In the genomic region with DNA sequence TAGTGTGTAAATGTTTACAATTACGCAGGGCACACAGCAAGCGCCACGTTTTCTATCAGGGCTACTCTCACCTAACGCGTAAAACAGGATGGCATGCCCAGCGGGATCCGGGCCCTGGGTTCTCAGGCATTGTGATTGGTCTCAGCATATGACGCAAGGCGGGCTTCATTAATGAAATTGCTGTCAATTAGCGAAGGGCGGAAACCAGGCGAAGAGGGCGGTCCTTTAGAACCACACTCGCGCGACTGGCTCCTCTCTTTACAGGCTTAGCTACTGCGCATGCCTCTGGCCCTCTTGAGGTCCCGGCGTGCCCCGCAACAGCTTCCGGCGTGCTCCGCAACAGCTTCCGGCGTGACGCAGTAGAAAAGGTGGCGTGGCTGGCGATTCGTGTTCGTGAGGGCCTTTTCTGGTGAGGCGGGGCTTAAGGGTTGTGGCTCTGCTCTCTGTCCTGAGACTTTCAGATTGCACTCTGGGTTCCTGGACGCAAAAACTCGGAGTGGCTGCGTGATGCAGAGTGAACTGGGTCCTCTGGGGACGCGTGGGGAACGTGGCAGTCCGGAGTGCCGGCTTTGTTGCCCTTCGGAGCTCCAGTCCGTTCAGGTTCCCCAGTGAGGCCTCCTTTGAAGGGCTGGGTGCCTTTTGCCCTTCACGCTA, we compare ENCODE assay signal across 8 cellular contexts. TPM values are rescaled to one million over a fixed set of nuclear protein-coding genes. Genes with fewer than 3 reads are reported as not detected.
DNase-seq lines count a peak whose midpoint lies in the region; ATAC-seq and TF ChIP-seq lines count a peak whose summit lies in the region.

No MANE protein-coding gene starts in this region.

- H3K27me3 ChIP-seq in psoas muscle (ENCODE audit: insufficient read depth in 3 of 3, low read length in 2 of 3) = no peaks in the 10 kb centered on the region
- no peaks in the 10 kb centered on the region for H3K27me3 ChIP-seq in upper lobe of left lung
- no peaks in the 10 kb centered on the region for H3K27me3 ChIP-seq in Karpas-422 (ENCODE audit: low read length)

- no peak for TF ChIP-seq EP300 in upper lobe of left lung (IDR thresholded peaks at IDR 0.05)

- DNase-seq in GF-D8 (lab: John Stamatoyannopoulos, UW) (peak; percentile 88), SHP77 (lab: John Stamatoyannopoulos, UW) (peak; percentile 98 to 99), germinal center (ENCODE audit: low spot score) (peak; percentile 78), psoas muscle (peak; percentile 89 to 91), upper lobe of left lung (peak; percentile 75 to 91), Karpas-422 (no peak)
- peak; percentile 87 for DNase-seq in activated naive CD4-positive, alpha-beta T cell treated with Interleukin-2 at 50 U/mL for 16 hours

- H4K20me1 ChIP-seq in Karpas-422 (ENCODE audit: insufficient read depth, low read depth, low read length) = no peaks in the 10 kb centered on the region

- TF ChIP-seq POLR2A in upper lobe of left lung (IDR thresholded peaks at IDR 0.05) = peak in 1 of 4 donors; percentile 37

- H3K4me3 ChIP-seq in psoas muscle (peak overlapping the region; percentile 66), upper lobe of left lung (peak overlapping the region in 3 of 4 donors; percentile 40 to 57 (median 42)), Karpas-422 (ENCODE audit: low read length) (no peak overlapping the region)

- ATAC-seq in HG03432 (IDR thresholded peaks at IDR 0.05; ENCODE audit: unreplicated experiment) (peak; percentile 69), psoas muscle (peak; percentile 99 to 100 (median 100)), upper lobe of left lung (ENCODE audit: low FRiP score in 2 of 2) (peak; percentile 83 to 91)

- no peak overlapping the region for H2AFZ ChIP-seq in Karpas-422 (ENCODE audit: low read length)

- TF ChIP-seq CTCF in psoas muscle (IDR thresholded peaks at IDR 0.05) (no peak), upper lobe of left lung (IDR thresholded peaks at IDR 0.05) (no peak)

- H3K9me3 ChIP-seq in psoas muscle (peaks cover 10% of the 10 kb centered on the region), upper lobe of left lung (peaks cover 8 to 28% (median 18%) of the 10 kb centered on the region in 4 donors), Karpas-422 (ENCODE audit: low read length) (no peaks in the 10 kb centered on the region)

- H3K4me1 ChIP-seq in psoas muscle (no peaks in the 10 kb centered on the region), upper lobe of left lung (peaks cover 0 to 9% (median 0%) of the 10 kb centered on the region in 4 donors), Karpas-422 (ENCODE audit: low read length) (no peaks in the 10 kb centered on the region)

- peak overlapping the region; percentile 85 for H3K27ac ChIP-seq in psoas muscle
- peak overlapping the region; percentile 70 to 80 (median 75) for H3K27ac ChIP-seq in upper lobe of left lung
- no peak overlapping the region for H3K27ac ChIP-seq in Karpas-422 (ENCODE audit: low read length)

- intact Hi-C loops in psoas muscle (cut with DNase I) = no loop called here

- no peaks in the 10 kb centered on the region for H3K36me3 ChIP-seq in psoas muscle (ENCODE audit: insufficient read depth in 1 of 2, low read depth in 1 of 2)
- H3K36me3 ChIP-seq in upper lobe of left lung = no peaks in the 10 kb centered on the region
- no peaks in the 10 kb centered on the region for H3K36me3 ChIP-seq in Karpas-422 (ENCODE audit: insufficient read depth, low read length)

- H3K4me2 ChIP-seq in Karpas-422 (ENCODE audit: low read depth, low read length, poor library complexity, severe bottlenecking) = no peak overlapping the region

- no peaks in the 10 kb centered on the region for H3K9me2 ChIP-seq in Karpas-422 (replicated peaks; ENCODE audit: insufficient read depth, low read length)

- no peaks in the 10 kb centered on the region for H3K79me2 ChIP-seq in Karpas-422 (ENCODE audit: low read length)

- H3K9ac ChIP-seq in Karpas-422 (ENCODE audit: low read length) = no peak overlapping the region

- WGBS in psoas muscle, 3 donors = 11 to 13% (median 13%) methylated on average over 42 of the region's 42 CpGs
- whole genome bisulfite sequencing in upper lobe of left lung, 2 donors = 23 to 26% methylated on average over 16 to 39 of the region's 42 CpGs

RNA-seq across cellular contexts. Expression of a gene that starts 9.2 kb away (rescaled TPM):
- total RNA-seq in psoas muscle = not detected
- not detected for polyA plus RNA-seq in psoas muscle
- under 1 TPM in 2 of 6 donors, not detected in 4; 0.39 to 0.46 TPM for total RNA-seq in upper lobe of left lung
- 0.14 TPM in 1 of 2 replicates, not detected in the other for total RNA-seq in Karpas-422 (2014; rRNA removed; shearing (Covaris generic); ENCODE audit: low replicate concordance)

RNA-seq across cellular contexts. Expression of a gene that starts 35.9 kb away (rescaled TPM):
- total RNA-seq in psoas muscle (1 to 10 TPM; 4.7 to 9.5 (median 6.2) TPM), upper lobe of left lung (10 to 100 TPM in 5 of 6 donors, 1 to 10 TPM in 1; 7.5 to 25.0 (median 14.0) TPM)
- 1 to 10 TPM; 4.6 to 9.8 (median 5.6) TPM for polyA plus RNA-seq in psoas muscle
- total RNA-seq in Karpas-422 (2014; rRNA removed; shearing (Covaris generic); ENCODE audit: low replicate concordance) = 25.8 TPM in 2 replicates

RNA-seq across cellular contexts. Expression of a gene that starts 36.1 kb away (rescaled TPM):
- total RNA-seq in psoas muscle (1 to 10 TPM; 6.2 to 8.4 (median 7.6) TPM), upper lobe of left lung (10 to 100 TPM in 4 of 6 donors, 1 to 10 TPM in 2; 9.0 to 30.4 (median 10.6) TPM)
- 10 to 100 TPM in 1 of 3 donors, 1 to 10 TPM in 2; 6.1 to 23.3 (median 6.5) TPM for polyA plus RNA-seq in psoas muscle
- 17.7 and 22.4 TPM in 2 replicates for total RNA-seq in Karpas-422 (2014; rRNA removed; shearing (Covaris generic); ENCODE audit: low replicate concordance)

RNA-seq across cellular contexts. Expression of a gene that starts 59.6 kb away (rescaled TPM):
- total RNA-seq in psoas muscle = 10 to 100 TPM; 11.4 to 20.5 (median 15.4) TPM
- polyA plus RNA-seq in psoas muscle = 10 to 100 TPM in 2 of 3 donors, 1 to 10 TPM in 1; 7.4 to 15.7 (median 13.4) TPM
- 10 to 100 TPM; 21.5 to 69.1 (median 25.9) TPM for total RNA-seq in upper lobe of left lung
- 22.0 and 26.1 TPM in 2 replicates for total RNA-seq in Karpas-422 (2014; rRNA removed; shearing (Covaris generic); ENCODE audit: low replicate concordance)

RNA-seq across cellular contexts. Expression of a gene that starts 59.7 kb away (rescaled TPM):
- total RNA-seq in psoas muscle (1 to 10 TPM; 5.8 to 7.6 (median 6.5) TPM), upper lobe of left lung (1 to 10 TPM; 1.3 to 6.0 (median 4.0) TPM)
- 1 to 10 TPM; 3.1 to 9.4 (median 5.7) TPM for polyA plus RNA-seq in psoas muscle
- total RNA-seq in Karpas-422 (2014; rRNA removed; shearing (Covaris generic); ENCODE audit: low replicate concordance) = 2.8 and 4.1 TPM in 2 replicates
